ENCODE assay signal across 30 cellular contexts in the genomic region with DNA sequence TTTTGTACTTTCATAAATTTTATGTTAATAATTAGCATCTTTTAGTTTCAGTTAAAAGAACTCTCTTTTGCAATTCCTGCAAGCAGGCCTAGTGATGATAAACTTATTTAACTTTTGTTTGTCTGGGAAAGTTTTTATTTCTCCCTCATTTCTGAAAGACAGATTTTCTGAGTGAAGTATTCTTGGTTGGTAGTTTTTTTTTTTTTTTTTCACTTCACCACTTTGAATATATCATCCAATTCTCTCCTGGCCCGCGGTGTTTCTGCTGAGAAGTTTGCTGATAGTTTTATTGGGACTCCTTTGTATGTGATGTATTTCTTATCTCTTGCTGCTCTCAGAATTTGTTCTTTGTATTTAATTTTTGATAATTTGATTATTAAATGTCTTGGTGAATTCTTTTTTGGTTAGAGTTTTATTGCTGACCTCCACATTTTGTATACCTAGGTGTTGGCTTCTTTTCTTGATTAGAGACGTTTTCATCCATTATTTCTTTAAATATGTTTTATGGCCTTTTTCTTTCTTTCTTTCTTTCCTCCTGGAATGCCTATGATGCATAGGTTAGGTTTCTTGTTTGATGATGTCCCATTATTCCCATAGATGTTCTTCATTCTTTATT. TPM values are rescaled to one million over a fixed set of nuclear protein-coding genes. Genes with fewer than 3 reads are reported as not detected.
"Had no signal": no experiment of that assay in that cellular context is flagged by ENCODE, and none has a peak within 500 bp of the region (broad histone marks: within the 10 kb centered on the region; RNA-seq: fewer than 3 reads in every experiment).

No MANE protein-coding gene starts in this region.

- H3K9me3 ChIP-seq: neutrophil, pancreas, suprapubic skin, testis had no signal

- ATAC-seq: naive thymus-derived CD8-positive, alpha-beta T cell; natural killer cell treated with Interleukin-12 subunit alpha and Interleukin-12 subunit beta and Interleukin-15 and Interleukin-18, amount 100 ng/mL, for 72 hours; pancreas; psoas muscle; right cardiac atrium; sciatic nerve; stimulated activated memory B cell treated with anti-CD40 and anti-IgM and Interleukin-4, amounts not matched to agents 10 μg/mL and 1 μg/mL and 100 μg/mL, for 72 hours; stimulated activated naive CD8-positive, alpha-beta T cell treated with anti-CD3 and anti-CD28 coated beads, Interleukin-15, amount 100 ng/mL, for 72 hours; stimulated activated naive CD8-positive, alpha-beta T cell treated with anti-CD3 and anti-CD28 coated beads, Interleukin-15, Interleukin-2, amounts not matched to agents 100 U/mL and 50 U/mL, for 24 hours; upper lobe of right lung had no signal

- H3K27ac ChIP-seq: neutrophil, pancreas, psoas muscle, skin epidermis, spleen, suprapubic skin, testis, tibial artery, transverse colon, upper lobe of right lung, vagina had no signal

- H3K36me3 ChIP-seq: neutrophil, pancreas, spleen, suprapubic skin, tibial artery, transverse colon, upper lobe of right lung, vagina had no signal

- DNase-seq: naive thymus-derived CD8-positive, alpha-beta T cell; nephron progenitor cell; nucleus accumbens; pancreas; psoas muscle; right cardiac atrium; spleen; stimulated activated CD4-positive, alpha-beta T cell treated with anti-CD3 and anti-CD28 coated beads, Interleukin-12 subunit alpha, Interleukin-12 subunit beta, amount 100 ng/mL, for 4 hours; stimulated activated CD4-positive, alpha-beta T cell treated with anti-CD3 and anti-CD28 coated beads, Interleukin-1b, Interleukin-23, amount 100 ng/mL, for 48 hours; stimulated activated CD4-positive, alpha-beta T cell treated with anti-CD3 and anti-CD28 coated beads, Interleukin-4, amount 100 ng/mL, for 1 hour; stimulated activated CD4-positive, alpha-beta T cell treated with anti-CD3 and anti-CD28 coated beads, Interleukin-4, amount 100 ng/mL, for 4 hours; stimulated activated CD8-positive, alpha-beta memory T cell treated with anti-CD3 and anti-CD28 coated beads, Interleukin-4, amount 100 ng/mL, for 48 hours; stimulated activated naive CD4-positive, alpha-beta T cell; stimulated activated naive CD8-positive, alpha-beta T cell treated with anti-CD3 and anti-CD28 coated beads, Interleukin-15, amount 100 ng/mL, for 72 hours; stimulated activated naive CD8-positive, alpha-beta T cell treated with anti-CD3 and anti-CD28 coated beads, Interleukin-15, Interleukin-2, amounts not matched to agents 100 U/mL and 50 U/mL, for 24 hours; substantia nigra; testis; tibial artery; transverse colon; upper lobe of right lung had no signal

- H3K4me1 ChIP-seq: pancreas, psoas muscle, suprapubic skin, testis, tibial artery, upper lobe of right lung, vagina had no signal

- H3K27me3 ChIP-seq: neutrophil, pancreas, spleen, suprapubic skin, testis, tibial artery, transverse colon, upper lobe of right lung, vagina had no signal

- H3K4me2 ChIP-seq: smooth muscle cell had no signal

- H3K4me3 ChIP-seq: pancreas, psoas muscle, skin epidermis, smooth muscle cell, spleen, suprapubic skin, testis, tibial artery, transverse colon, upper lobe of right lung, vagina had no signal

- FAIRE-seq: pancreas had no signal

RNA-seq across cellular contexts. Expression of a gene that starts 45.9 kb away (rescaled TPM):
- total RNA-seq: naive thymus-derived CD8-positive, alpha-beta T cell; natural killer cell treated with Interleukin-12 subunit alpha and Interleukin-12 subunit beta and Interleukin-15 and Interleukin-18, amount 100 ng/mL, for 72 hours; osteocyte; renal cortical epithelial cell; smooth muscle cell; transverse colon; upper lobe of right lung had no signal
- polyA plus RNA-seq: naive thymus-derived CD8-positive, alpha-beta T cell; smooth muscle cell had no signal

RNA-seq across cellular contexts. Expression of a gene that starts 52.2 kb away (rescaled TPM):
- total RNA-seq: naive thymus-derived CD8-positive, alpha-beta T cell; natural killer cell treated with Interleukin-12 subunit alpha and Interleukin-12 subunit beta and Interleukin-15 and Interleukin-18, amount 100 ng/mL, for 72 hours; osteocyte had no signal
- polyA plus RNA-seq: naive thymus-derived CD8-positive, alpha-beta T cell; smooth muscle cell had no signal
